Comparison of ENCODE assay signal across 24 cellular contexts in genomic region chr10:121617176-121617575, GRCh38. TPM values are rescaled to one million over a fixed set of nuclear protein-coding genes. Genes with fewer than 3 reads are reported as not detected.
"Had no signal": no experiment of that assay in that cellular context is flagged by ENCODE, and none has a peak within 500 bp of the region (broad histone marks: within the 10 kb centered on the region; RNA-seq: fewer than 3 reads in every experiment).

No MANE protein-coding gene starts in this region.

- H3K4me1 ChIP-seq: esophagus squamous epithelium, lower lobe of right lung, right lobe of liver, testis, upper lobe of left lung had no signal

- ATAC-seq: activated naive CD8-positive, alpha-beta T cell treated with anti-CD3 and anti-CD28 coated beads, Interleukin-2, amount 50 U/mL, for 24 hours; left colon; lower lobe of right lung; right lobe of liver; stimulated activated naive CD8-positive, alpha-beta T cell treated with anti-CD3 and anti-CD28 coated beads, Interleukin-15, Interleukin-2, amounts not matched to agents 100 U/mL and 50 U/mL, for 24 hours had no signal

- H3K36me3 ChIP-seq: esophagus squamous epithelium, lower lobe of right lung, neutrophil, right lobe of liver, upper lobe of left lung had no signal

- DNase-seq: activated CD4-positive, alpha-beta T cell treated with anti-CD3 and anti-CD28 coated beads for 1 hour; activated CD4-positive, alpha-beta T cell treated with anti-CD3 and anti-CD28 coated beads, Interleukin-2, amount 50 U/mL, for 4 hours; activated naive CD4-positive, alpha-beta T cell treated with anti-CD3 and anti-CD28 coated beads for 36 hours; activated naive CD8-positive, alpha-beta T cell treated with anti-CD3 and anti-CD28 coated beads, Interleukin-2, amount 50 U/mL, for 24 hours; activated T-cell treated with anti-CD3 and anti-CD28 coated beads for 4 hours; effector CD4-positive, alpha-beta T cell; esophagus squamous epithelium; left colon; lower lobe of right lung; naive B cell; right lobe of liver; stimulated activated CD4-positive, alpha-beta T cell treated with anti-CD3 and anti-CD28 coated beads, Interleukin-4, amount 100 ng/mL, for 4 hours; stimulated activated CD8-positive, alpha-beta memory T cell treated with anti-CD3 and anti-CD28 coated beads, Interleukin-4, amount 100 ng/mL, for 48 hours; stimulated activated naive CD8-positive, alpha-beta T cell treated with anti-CD3 and anti-CD28 coated beads, Interleukin-15, Interleukin-2, amounts not matched to agents 100 U/mL and 50 U/mL, for 24 hours; testis; upper lobe of left lung had no signal

- H3K4me1 Mint-ChIP-seq: activated naive CD8-positive, alpha-beta T cell treated with anti-CD3 and anti-CD28 coated beads, Interleukin-2, amount 50 U/mL, for 24 hours; naive B cell had no signal

- H3K27me3 ChIP-seq: esophagus squamous epithelium, neutrophil, right lobe of liver, testis, upper lobe of left lung had no signal

- H3K9me3 ChIP-seq: neutrophil, right lobe of liver, testis had no signal

- H3K36me3 Mint-ChIP-seq: naive B cell had no signal

- H3K4me2 ChIP-seq: smooth muscle cell had no signal

- H3K4me3 ChIP-seq: coronary artery, esophagus squamous epithelium, lower lobe of right lung, right lobe of liver, smooth muscle cell, testis, upper lobe of left lung had no signal

- H3K27ac Mint-ChIP-seq: activated naive CD4-positive, alpha-beta T cell treated with anti-CD3 and anti-CD28 coated beads for 36 hours; activated naive CD8-positive, alpha-beta T cell treated with anti-CD3 and anti-CD28 coated beads, Interleukin-2, amount 50 U/mL, for 24 hours; activated T-helper 2 cell treated with anti-CD3 and anti-CD28 coated beads, Interferon-gamma antibody, Interleukin-2, Interleukin-4, amounts not matched to agents 10 μg/mL and 5 μg/mL and 100 μg/mL, durations not matched to agents 14 hours and 24 hours and 36 hours; naive B cell; progenitor cell of endocrine pancreas had no signal

- H3K27ac ChIP-seq: coronary artery, esophagus squamous epithelium, lower lobe of right lung, neutrophil, right lobe of liver, testis, upper lobe of left lung, VCaP had no signal

- H3K4me3 Mint-ChIP-seq: activated naive CD4-positive, alpha-beta T cell treated with anti-CD3 and anti-CD28 coated beads for 36 hours; activated naive CD8-positive, alpha-beta T cell treated with anti-CD3 and anti-CD28 coated beads, Interleukin-2, amount 50 U/mL, for 24 hours; naive B cell had no signal

- H3K9me3 Mint-ChIP-seq: activated naive CD8-positive, alpha-beta T cell treated with anti-CD3 and anti-CD28 coated beads, Interleukin-2, amount 50 U/mL, for 24 hours had no signal

RNA-seq across cellular contexts. Expression of gene FGFR2, which starts 18.9 kb away (rescaled TPM):
- total RNA-seq: activated naive CD4-positive, alpha-beta T cell treated with anti-CD3 and anti-CD28 coated beads for 36 hours; activated T-helper 2 cell treated with anti-CD3 and anti-CD28 coated beads, Interferon-gamma antibody, Interleukin-2, Interleukin-4, amounts not matched to agents 10 μg/mL and 5 μg/mL and 100 μg/mL, durations not matched to agents 14 hours and 24 hours and 36 hours; endothelial cell of umbilical vein; T-helper 1 cell treated with Interleukin-12 subunit alpha and Interleukin-12 subunit beta and Interleukin-4 antibody, amounts not matched to agents 30 ng/mL and 1 ng/mL, for 36 hours had no signal
